Comparison of ENCODE assay signal across 10 cellular contexts in genomic region chr4:73922766-73923630, GRCh38. TPM values are rescaled to one million over a fixed set of nuclear protein-coding genes. Genes with fewer than 3 reads are reported as not detected.
A peak's percentile ranks its signal among the peaks of the same experiment; 100 is the strongest.
DNase-seq lines count a peak whose midpoint lies in the region; ATAC-seq and TF ChIP-seq lines count a peak whose summit lies in the region.
"Had no signal": no experiment of that assay in that cellular context is flagged by ENCODE, and none has a peak within 500 bp of the region (broad histone marks: within the 10 kb centered on the region; RNA-seq: fewer than 3 reads in every experiment).

No MANE protein-coding gene starts in this region.

- no peak overlapping the region for H3K4me3 ChIP-seq in HL-60 (replicated peaks; ENCODE audit: insufficient read depth, low read length)
- H3K4me3 ChIP-seq in adrenal gland = no peak overlapping the region
- no peak overlapping the region for H3K4me3 ChIP-seq in psoas muscle

- WGBS in adrenal gland, 4 donors = 6 to 11% (median 8%) methylated on average over 1 of the region's 1 CpG
- 46 to 71% (median 53%) methylated on average over 1 of the region's 1 CpG for WGBS in psoas muscle, 3 donors

- H3K27me3 Mint-ChIP-seq in activated CD4-positive, alpha-beta T cell treated with anti-CD3 and anti-CD28 coated beads, Interleukin-2, amount 10 ng/mL, durations not matched to agents 24 days and 14 days = no peaks in the 10 kb centered on the region

- H3K27me3 ChIP-seq in HL-60 (ENCODE audit: insufficient read depth, poor library complexity, severe bottlenecking) (no peaks in the 10 kb centered on the region), adrenal gland (no peaks in the 10 kb centered on the region), psoas muscle (ENCODE audit: insufficient read depth in 3 of 3, low read length in 2 of 3) (peaks cover 0 to 2% (median 0%) of the 10 kb centered on the region in 3 donors)

- H3K36me3 Mint-ChIP-seq in activated CD4-positive, alpha-beta T cell treated with anti-CD3 and anti-CD28 coated beads, Interleukin-2, amount 10 ng/mL, durations not matched to agents 24 days and 14 days (ENCODE audit: low read depth) = no peaks in the 10 kb centered on the region
- H3K36me3 Mint-ChIP-seq: stimulated activated naive B cell treated with anti-CD40 and anti-IgM and Interleukin-4, amounts not matched to agents 10 μg/mL and 1 μg/mL and 100 μg/mL, for 72 hours had no signal

- H3K27ac Mint-ChIP-seq in activated CD4-positive, alpha-beta T cell treated with anti-CD3 and anti-CD28 coated beads, Interleukin-2, amount 10 ng/mL, durations not matched to agents 24 days and 14 days = no peak overlapping the region
- H3K27ac Mint-ChIP-seq: stimulated activated naive B cell treated with anti-CD40 and anti-IgM and Interleukin-4, amounts not matched to agents 10 μg/mL and 1 μg/mL and 100 μg/mL, for 72 hours had no signal

- TF ChIP-seq CTCF in HL-60 (IDR thresholded peaks at IDR 0.05; ENCODE audit: insufficient read depth, low read length) (no peak), adrenal gland (IDR thresholded peaks at IDR 0.05) (peak in 5 of 6 experiments; percentile 23 to 51 (median 37)), psoas muscle (IDR thresholded peaks at IDR 0.05) (no peak)

- H3K36me3 ChIP-seq in adrenal gland (replicated peaks in 1 of 2) (no peaks in the 10 kb centered on the region), psoas muscle (ENCODE audit: insufficient read depth in 1 of 2, low read depth in 1 of 2) (no peaks in the 10 kb centered on the region)

- intact Hi-C loops in adrenal gland (cut with DNase I) = no loop called here
- intact Hi-C loops in psoas muscle (cut with DNase I) = loop anchor here in 1 of 2 donors (5.0 kb wide), 1 partner anchor 261 kb away; no protein-coding TSS in a partner anchor
- intact Hi-C loops in left cardiac atrium (cut with DNase I) = loop anchor here in 1 of 2 donors (5.0 kb wide), 1 partner anchor 261 kb away; no protein-coding TSS in a partner anchor
- intact Hi-C loops in activated CD4-positive, alpha-beta T cell treated with anti-CD3 and anti-CD28 coated beads, Interleukin-2, amount 10 ng/mL, durations not matched to agents 24 days and 14 days (cut with micrococcal nuclease) = no loop called here

- H3K4me1 ChIP-seq in adrenal gland (replicated peaks in 1 of 2) (no peaks in the 10 kb centered on the region), psoas muscle (no peaks in the 10 kb centered on the region)

- no peaks in the 10 kb centered on the region for H3K9me3 Mint-ChIP-seq in activated CD4-positive, alpha-beta T cell treated with anti-CD3 and anti-CD28 coated beads, Interleukin-2, amount 10 ng/mL, durations not matched to agents 24 days and 14 days

- TF ChIP-seq POLR2A in adrenal gland (IDR thresholded peaks at IDR 0.05) = no peak

- H3K4me3 Mint-ChIP-seq in activated CD4-positive, alpha-beta T cell treated with anti-CD3 and anti-CD28 coated beads, Interleukin-2, amount 10 ng/mL, durations not matched to agents 24 days and 14 days = no peak overlapping the region
- H3K4me3 Mint-ChIP-seq: stimulated activated naive B cell treated with anti-CD40 and anti-IgM and Interleukin-4, amounts not matched to agents 10 μg/mL and 1 μg/mL and 100 μg/mL, for 72 hours had no signal

- DNase-seq in AML-193 (lab: John Stamatoyannopoulos, UW) = peak; percentile 46 to 49
- DNase-seq in HL-60 (ENCODE audit: low read depth in 1 of 2, low spot score in 1 of 2) = peak in 1 of 2 experiments; percentile 24
- no peak for DNase-seq in adrenal gland
- peak; percentile 50 for DNase-seq in kidney tubule cell (ENCODE audit: low spot score)
- DNase-seq in psoas muscle = no peak
- no peak for DNase-seq in left cardiac atrium
- DNase-seq in activated CD4-positive, alpha-beta T cell treated with anti-CD3 and anti-CD28 coated beads, Interleukin-2, amount 10 ng/mL, durations not matched to agents 24 days and 14 days = no peak
- DNase-seq: occipital lobe; stimulated activated naive B cell treated with anti-CD40 and anti-IgM and Interleukin-4, amounts not matched to agents 10 μg/mL and 1 μg/mL and 100 μg/mL, for 72 hours had no signal

- H3K9me3 ChIP-seq in adrenal gland (replicated peaks in 1 of 3) = no peaks in the 10 kb centered on the region
- no peaks in the 10 kb centered on the region for H3K9me3 ChIP-seq in psoas muscle

- 0 out of 2 replicates have a peak overlapping the region, but pooled peaks have one; percentile 0 for H3K27ac ChIP-seq in HL-60 (replicated peaks)
- no peak overlapping the region for H3K27ac ChIP-seq in adrenal gland
- no peak overlapping the region for H3K27ac ChIP-seq in psoas muscle

- no peak for ATAC-seq in GM18520 (IDR thresholded peaks at IDR 0.05; ENCODE audit: unreplicated experiment)
- ATAC-seq in psoas muscle = no peak
- no peak for ATAC-seq in left cardiac atrium
- ATAC-seq: stimulated activated naive B cell treated with anti-CD40 and anti-IgM and Interleukin-4, amounts not matched to agents 10 μg/mL and 1 μg/mL and 100 μg/mL, for 72 hours had no signal

- H3K4me1 Mint-ChIP-seq in activated CD4-positive, alpha-beta T cell treated with anti-CD3 and anti-CD28 coated beads, Interleukin-2, amount 10 ng/mL, durations not matched to agents 24 days and 14 days = peaks cover 1% of the 10 kb centered on the region
- H3K4me1 Mint-ChIP-seq: stimulated activated naive B cell treated with anti-CD40 and anti-IgM and Interleukin-4, amounts not matched to agents 10 μg/mL and 1 μg/mL and 100 μg/mL, for 72 hours had no signal

RNA-seq across cellular contexts. Expression of gene CXCL1, which starts 53.8 kb away (rescaled TPM):
- total RNA-seq in adrenal gland (1 to 10 TPM in 4 of 8 donors, under 1 TPM in 2, not detected in 2; 0.84 to 6.1 (median 1.6) TPM), psoas muscle (1 to 10 TPM in 2 of 4 donors, under 1 TPM in 2; 0.26 to 4.2 (median 1.4) TPM), left cardiac atrium (1 to 10 TPM; 9.0 to 9.2 TPM)
- polyA plus RNA-seq in adrenal gland (1 to 10 TPM; 1.6 to 2.0 (median 1.7) TPM), psoas muscle (1 to 10 TPM; 1.2 to 2.1 (median 1.6) TPM)
- not detected in 2 replicates for total RNA-seq in activated CD4-positive, alpha-beta T cell treated with anti-CD3 and anti-CD28 coated beads, Interleukin-2, amount 10 ng/mL, durations not matched to agents 24 days and 14 days

RNA-seq across cellular contexts. Expression of gene PF4, which starts 58.8 kb away (rescaled TPM):
- total RNA-seq in adrenal gland (under 1 TPM in 1 of 8 donors, not detected in 7; 0.42 TPM), psoas muscle (1 to 10 TPM in 1 of 4 donors, not detected in 3; 1.4 TPM), left cardiac atrium (under 1 TPM in 1 of 2 donors, not detected in 1; 0.60 TPM)
- polyA plus RNA-seq in adrenal gland (under 1 TPM in 1 of 3 donors, not detected in 2; 0.88 TPM), psoas muscle (under 1 TPM in 1 of 3 donors, not detected in 2; 0.25 TPM)
- total RNA-seq in activated CD4-positive, alpha-beta T cell treated with anti-CD3 and anti-CD28 coated beads, Interleukin-2, amount 10 ng/mL, durations not matched to agents 24 days and 14 days = not detected in 2 replicates
- total RNA-seq: occipital lobe had no signal

Comparison
In these comparisons a context has a peak if more than half of its experiments do, and no peak if none do; other contexts are left out.
1. DNase-seq: peak in AML-193 (2 of 2) and kidney tubule cell (single experiment); none in adrenal gland (0 of 7), psoas muscle (0 of 2), left cardiac atrium (single experiment) and activated CD4-positive, alpha-beta T cell treated with anti-CD3 and anti-CD28 coated beads, Interleukin-2, amount 10 ng/mL, durations not matched to agents 24 days and 14 days (single experiment).
2. CTCF ChIP-seq: peak in adrenal gland (5 of 6); none in HL-60 (single experiment) and psoas muscle (single experiment).